Comparison of ENCODE assay signal across 1 cellular context in genomic region chr16:73023752-73024570, GRCh38.
TF ChIP-seq lines count a peak whose summit lies in the region.

No MANE protein-coding gene starts in this region.

TF ChIP-seq in HepG2, 621 proteins besides CTCF, POLR2A, EP300 and RAD21 (continued from another document and continues in another):
- TF ChIP-seq ZNF572 (CRISPR knock-in tag; IDR thresholded peaks at IDR 0.05) (0 out of 2 replicates have a peak, but pooled peaks have one; percentile 56), ATF1 (CRISPR knock-in tag; IDR thresholded peaks at IDR 0.05) (no peak), U2AF2 (IDR thresholded peaks at IDR 0.05; ENCODE audit: low read depth, low read length) (no peak), FLYWCH1 (CRISPR knock-in tag; IDR thresholded peaks at IDR 0.05) (no peak), HNRNPK (IDR thresholded peaks at IDR 0.05; ENCODE audit: low read depth, low read length, poor library complexity, severe bottlenecking) (no peak), ZNF557 (CRISPR knock-in tag; IDR thresholded peaks at IDR 0.05) (no peak), ZFX (CRISPR knock-in tag; IDR thresholded peaks at IDR 0.05; ENCODE audit: low read depth) (peak; percentile 38), IRF1 (CRISPR knock-in tag; IDR thresholded peaks at IDR 0.05; ENCODE audit: low read depth) (no peak), HDAC2 (CRISPR knock-in tag; IDR thresholded peaks at IDR 0.05) (peak; percentile 41; the same call in 1 of the 2 replicates), MYNN (CRISPR knock-in tag; IDR thresholded peaks at IDR 0.05; ENCODE audit: low read depth) (no peak), U2AF1 (optimal IDR thresholded peaks at IDR 0.05; ENCODE audit: low read depth, low read length) (no peak), HES4 (CRISPR knock-in tag; IDR thresholded peaks at IDR 0.05; ENCODE audit: borderline replicate concordance) (no peak), REXO4 (CRISPR knock-in tag; IDR thresholded peaks at IDR 0.05; ENCODE audit: borderline replicate concordance) (no peak), ZNF782 (CRISPR knock-in tag; IDR thresholded peaks at IDR 0.05; ENCODE audit: borderline replicate concordance) (peak; percentile 54; the same call in 1 of the 2 replicates), ZSCAN29 (CRISPR knock-in tag; conservative IDR thresholded peaks at IDR 0.05) (no peak), POLR2AphosphoS5 (IDR thresholded peaks at IDR 0.05; ENCODE audit: low read depth, low read length) (no peak), ZNF317 (CRISPR knock-in tag; IDR thresholded peaks at IDR 0.05) (no peak), RBM39 (IDR thresholded peaks at IDR 0.05; ENCODE audit: low read depth, low read length, poor library complexity, severe bottlenecking) (no peak), NRL (CRISPR knock-in tag; IDR thresholded peaks at IDR 0.05; ENCODE audit: borderline replicate concordance) (no peak), ARID5B (CRISPR knock-in tag; IDR thresholded peaks at IDR 0.05) (peak; percentile 73), AKAP8 (CRISPR knock-in tag; IDR thresholded peaks at IDR 0.05) (no peak), TEAD3 (CRISPR knock-in tag; optimal IDR thresholded peaks at IDR 0.05; ENCODE audit: borderline replicate concordance) (peak; percentile 69), ZNF503 (CRISPR knock-in tag; IDR thresholded peaks at IDR 0.05) (no peak), ZNF775 (CRISPR knock-in tag; IDR thresholded peaks at IDR 0.05; ENCODE audit: borderline replicate concordance) (0 out of 2 replicates have a peak, but pooled peaks have one; percentile 46), AGO2 (optimal IDR thresholded peaks at IDR 0.05; ENCODE audit: low read depth, low read length) (no peak), ZNF326 (CRISPR knock-in tag; IDR thresholded peaks at IDR 0.05; ENCODE audit: borderline replicate concordance) (no peak), MED8 (CRISPR knock-in tag; IDR thresholded peaks at IDR 0.05; ENCODE audit: insufficient replicate concordance) (no peak), ZNF10 (CRISPR knock-in tag; IDR thresholded peaks at IDR 0.05; ENCODE audit: borderline replicate concordance, low read depth) (no peak), ZNF451 (CRISPR knock-in tag; IDR thresholded peaks at IDR 0.05) (no peak), ZSCAN20 (CRISPR knock-in tag; IDR thresholded peaks at IDR 0.05; ENCODE audit: borderline replicate concordance) (no peak), SATB2 (CRISPR knock-in tag; IDR thresholded peaks at IDR 0.05) (no peak), ATF7-NPFF (CRISPR knock-in tag; IDR thresholded peaks at IDR 0.05; ENCODE audit: low read depth) (peak; percentile 62; the same call in 1 of the 2 replicates), CHD4 (IDR thresholded peaks at IDR 0.05; ENCODE audit: borderline replicate concordance, low read length) (no peak), SKI (IDR thresholded peaks at IDR 0.05; ENCODE audit: partially characterized antibody) (peak; percentile 52), FOXO4 (CRISPR knock-in tag; conservative IDR thresholded peaks at IDR 0.05) (no peak), ZNF101 (CRISPR knock-in tag; IDR thresholded peaks at IDR 0.05; ENCODE audit: borderline replicate concordance, low read depth) (0 out of 2 replicates have a peak, but pooled peaks have one; percentile 21), NFE2L1 (CRISPR knock-in tag; IDR thresholded peaks at IDR 0.05; ENCODE audit: borderline replicate concordance) (no peak), HMGXB4 (CRISPR knock-in tag; IDR thresholded peaks at IDR 0.05; ENCODE audit: borderline replicate concordance in 1 of 2, low read depth in 1 of 2) (no peak), ZNF83 (CRISPR knock-in tag; IDR thresholded peaks at IDR 0.05; ENCODE audit: borderline replicate concordance) (no peak)
- TF ChIP-seq, protein P1, sequence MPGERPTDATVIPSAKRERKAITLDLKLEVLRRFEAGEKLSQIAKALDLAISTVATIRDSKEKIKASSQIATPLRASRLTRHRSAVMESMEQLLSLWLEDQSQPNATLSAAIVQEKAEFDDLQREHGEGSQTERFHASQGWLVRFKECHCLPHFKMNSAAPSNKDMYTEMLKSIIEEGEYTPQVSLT (CRISPR knock-in tag; IDR thresholded peaks at IDR 0.05; ENCODE audit: borderline replicate concordance, low read depth): no peak
- TF ChIP-seq, protein P2, sequence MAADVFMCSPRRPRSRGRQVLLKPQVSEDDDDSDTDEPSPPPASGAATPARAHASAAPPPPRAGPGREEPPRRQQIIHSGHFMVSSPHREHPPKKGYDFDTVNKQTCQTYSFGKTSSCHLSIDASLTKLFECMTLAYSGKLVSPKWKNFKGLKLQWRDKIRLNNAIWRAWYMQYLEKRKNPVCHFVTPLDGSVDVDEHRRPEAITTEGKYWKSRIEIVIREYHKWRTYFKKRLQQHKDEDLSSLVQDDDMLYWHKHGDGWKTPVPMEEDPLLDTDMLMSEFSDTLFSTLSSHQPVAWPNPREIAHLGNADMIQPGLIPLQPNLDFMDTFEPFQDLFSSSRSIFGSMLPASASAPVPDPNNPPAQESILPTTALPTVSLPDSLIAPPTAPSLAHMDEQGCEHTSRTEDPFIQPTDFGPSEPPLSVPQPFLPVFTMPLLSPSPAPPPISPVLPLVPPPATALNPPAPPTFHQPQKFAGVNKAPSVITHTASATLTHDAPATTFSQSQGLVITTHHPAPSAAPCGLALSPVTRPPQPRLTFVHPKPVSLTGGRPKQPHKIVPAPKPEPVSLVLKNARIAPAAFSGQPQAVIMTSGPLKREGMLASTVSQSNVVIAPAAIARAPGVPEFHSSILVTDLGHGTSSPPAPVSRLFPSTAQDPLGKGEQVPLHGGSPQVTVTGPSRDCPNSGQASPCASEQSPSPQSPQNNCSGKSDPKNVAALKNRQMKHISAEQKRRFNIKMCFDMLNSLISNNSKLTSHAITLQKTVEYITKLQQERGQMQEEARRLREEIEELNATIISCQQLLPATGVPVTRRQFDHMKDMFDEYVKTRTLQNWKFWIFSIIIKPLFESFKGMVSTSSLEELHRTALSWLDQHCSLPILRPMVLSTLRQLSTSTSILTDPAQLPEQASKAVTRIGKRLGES (CRISPR knock-in tag; IDR thresholded peaks at IDR 0.05; ENCODE audit: borderline replicate concordance): no peak
- TF ChIP-seq, protein P3, sequence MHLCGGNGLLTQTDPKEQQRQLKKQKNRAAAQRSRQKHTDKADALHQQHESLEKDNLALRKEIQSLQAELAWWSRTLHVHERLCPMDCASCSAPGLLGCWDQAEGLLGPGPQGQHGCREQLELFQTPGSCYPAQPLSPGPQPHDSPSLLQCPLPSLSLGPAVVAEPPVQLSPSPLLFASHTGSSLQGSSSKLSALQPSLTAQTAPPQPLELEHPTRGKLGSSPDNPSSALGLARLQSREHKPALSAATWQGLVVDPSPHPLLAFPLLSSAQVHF (CRISPR knock-in tag; IDR thresholded peaks at IDR 0.05): no peak
- TF ChIP-seq, protein P4, sequence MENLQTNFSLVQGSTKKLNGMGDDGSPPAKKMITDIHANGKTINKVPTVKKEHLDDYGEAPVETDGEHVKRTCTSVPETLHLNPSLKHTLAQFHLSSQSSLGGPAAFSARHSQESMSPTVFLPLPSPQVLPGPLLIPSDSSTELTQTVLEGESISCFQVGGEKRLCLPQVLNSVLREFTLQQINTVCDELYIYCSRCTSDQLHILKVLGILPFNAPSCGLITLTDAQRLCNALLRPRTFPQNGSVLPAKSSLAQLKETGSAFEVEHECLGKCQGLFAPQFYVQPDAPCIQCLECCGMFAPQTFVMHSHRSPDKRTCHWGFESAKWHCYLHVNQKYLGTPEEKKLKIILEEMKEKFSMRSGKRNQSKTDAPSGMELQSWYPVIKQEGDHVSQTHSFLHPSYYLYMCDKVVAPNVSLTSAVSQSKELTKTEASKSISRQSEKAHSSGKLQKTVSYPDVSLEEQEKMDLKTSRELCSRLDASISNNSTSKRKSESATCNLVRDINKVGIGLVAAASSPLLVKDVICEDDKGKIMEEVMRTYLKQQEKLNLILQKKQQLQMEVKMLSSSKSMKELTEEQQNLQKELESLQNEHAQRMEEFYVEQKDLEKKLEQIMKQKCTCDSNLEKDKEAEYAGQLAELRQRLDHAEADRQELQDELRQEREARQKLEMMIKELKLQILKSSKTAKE (CRISPR knock-in tag; IDR thresholded peaks at IDR 0.05; ENCODE audit: borderline replicate concordance): 0 out of 2 replicates have a peak, but pooled peaks have one; percentile 31
- TF ChIP-seq, protein P5, sequence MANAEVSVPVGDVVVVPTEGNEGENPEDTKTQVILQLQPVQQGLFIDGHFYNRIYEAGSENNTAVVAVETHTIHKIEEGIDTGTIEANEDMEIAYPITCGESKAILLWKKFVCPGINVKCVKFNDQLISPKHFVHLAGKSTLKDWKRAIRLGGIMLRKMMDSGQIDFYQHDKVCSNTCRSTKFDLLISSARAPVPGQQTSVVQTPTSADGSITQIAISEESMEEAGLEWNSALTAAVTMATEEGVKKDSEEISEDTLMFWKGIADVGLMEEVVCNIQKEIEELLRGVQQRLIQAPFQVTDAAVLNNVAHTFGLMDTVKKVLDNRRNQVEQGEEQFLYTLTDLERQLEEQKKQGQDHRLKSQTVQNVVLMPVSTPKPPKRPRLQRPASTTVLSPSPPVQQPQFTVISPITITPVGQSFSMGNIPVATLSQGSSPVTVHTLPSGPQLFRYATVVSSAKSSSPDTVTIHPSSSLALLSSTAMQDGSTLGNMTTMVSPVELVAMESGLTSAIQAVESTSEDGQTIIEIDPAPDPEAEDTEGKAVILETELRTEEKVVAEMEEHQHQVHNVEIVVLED (CRISPR knock-in tag; IDR thresholded peaks at IDR 0.05; ENCODE audit: borderline replicate concordance): 0 out of 2 replicates have a peak, but pooled peaks have one; percentile 32
